In the genomic region with DNA sequence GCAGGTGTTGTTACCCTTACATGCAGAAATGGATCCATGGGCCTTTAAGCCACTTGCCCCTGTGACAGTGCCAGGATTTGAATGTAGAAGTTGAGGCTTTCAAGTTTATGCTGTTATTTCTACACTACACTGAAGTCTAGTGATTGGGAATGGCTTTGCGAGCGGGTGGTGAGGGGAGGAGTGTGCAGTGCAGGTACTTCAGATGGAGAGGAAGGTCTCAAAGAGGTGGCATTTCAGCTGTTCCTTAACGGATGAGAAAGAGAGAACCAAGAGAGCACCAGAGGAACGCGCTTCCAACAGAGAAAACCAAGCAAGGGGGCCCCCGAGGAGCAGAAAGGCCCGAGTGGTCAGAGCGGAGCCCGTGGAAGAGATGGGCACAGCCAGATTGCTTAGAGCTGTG, we compare ENCODE assay signal across 11 cellular contexts. TPM values are rescaled to one million over a fixed set of nuclear protein-coding genes. Genes with fewer than 3 reads are reported as not detected.
DNase-seq lines count a peak whose midpoint lies in the region; ATAC-seq and TF ChIP-seq lines count a peak whose summit lies in the region.
"Had no signal": no experiment of that assay in that cellular context is flagged by ENCODE, and none has a peak within 500 bp of the region (broad histone marks: within the 10 kb centered on the region; RNA-seq: fewer than 3 reads in every experiment).

No MANE protein-coding gene starts in this region.

- ATAC-seq in natural killer cell = no peak
- no peak for ATAC-seq in HG02970 (IDR thresholded peaks at IDR 0.05; ENCODE audit: low FRiP score, unreplicated experiment)

- no peak overlapping the region for H2AFZ ChIP-seq in Karpas-422 (ENCODE audit: low read length)

- no peaks in the 10 kb centered on the region for H3K27me3 ChIP-seq in duodenal mucosa (ENCODE audit: control insufficient read depth in 1 of 2, insufficient read depth in 2 of 2, low read length in 2 of 2)
- H3K27me3 ChIP-seq in tibial nerve = no peaks in the 10 kb centered on the region
- H3K27me3 ChIP-seq in Karpas-422 (ENCODE audit: low read length) = no peaks in the 10 kb centered on the region
- H3K27me3 ChIP-seq in WERI-Rb-1 (ENCODE audit: insufficient read depth, low read depth, severe bottlenecking) = no peaks in the 10 kb centered on the region

- WGBS in tibial nerve, 2 donors = 69 to 79% methylated on average over 9 of the region's 9 CpGs

- peak overlapping the region; percentile 85 to 88 for H3K27ac Mint-ChIP-seq in natural killer cell

- H4K20me1 ChIP-seq in Karpas-422 (ENCODE audit: insufficient read depth, low read depth, low read length) = peaks cover 6% of the 10 kb centered on the region; the same call in 1 of the 2 replicates

- intact Hi-C loops in natural killer cell (cut with micrococcal nuclease) = no loop called here

- H3K9me3 Mint-ChIP-seq in natural killer cell = no peaks in the 10 kb centered on the region

- TF ChIP-seq EP300 in tibial nerve (IDR thresholded peaks at IDR 0.05) = no peak

- peak overlapping the region; percentile 98 for H3K27ac ChIP-seq in RWPE1
- H3K27ac ChIP-seq in duodenal mucosa (ENCODE audit: low read depth, low read length) = peak overlapping the region; percentile 68
- peak overlapping the region in 3 of 4 donors; percentile 81 to 93 (median 92) for H3K27ac ChIP-seq in tibial nerve
- no peak overlapping the region for H3K27ac ChIP-seq in Karpas-422 (ENCODE audit: low read length)
- no peak overlapping the region for H3K27ac ChIP-seq in WERI-Rb-1

- POLR2A ChIA-PET in RWPE1 (lab: Yijun Ruan, JAX; ENCODE audit: low non-redundant PET) = no interaction called here

- H3K27me3 Mint-ChIP-seq in natural killer cell (ENCODE audit: low read depth in 2 of 2) = no peaks in the 10 kb centered on the region

- peak overlapping the region; percentile 60 for H3K4me3 Mint-ChIP-seq in natural killer cell

- no peaks in the 10 kb centered on the region for H3K9me3 ChIP-seq in duodenal mucosa (ENCODE audit: control insufficient read depth in 1 of 2, low read length in 2 of 2)
- no peaks in the 10 kb centered on the region for H3K9me3 ChIP-seq in tibial nerve
- no peaks in the 10 kb centered on the region for H3K9me3 ChIP-seq in Karpas-422 (ENCODE audit: low read length)
- H3K9me3 ChIP-seq in WERI-Rb-1 (ENCODE audit: severe bottlenecking) = no peaks in the 10 kb centered on the region

- no peak for DNase-seq in RWPE1 (ENCODE audit: low spot score)
- no peak for DNase-seq in natural killer cell
- DNase-seq in tibial nerve (ENCODE audit: low spot score in 2 of 2) = no peak
- DNase-seq in stimulated activated CD4-positive, alpha-beta T cell treated with anti-CD3 and anti-CD28 coated beads, Interleukin-2, amount 100 ng/mL, for 48 hours = no peak
- DNase-seq in Karpas-422 = no peak
- no peak for DNase-seq in WERI-Rb-1
- DNase-seq: activated T-cell treated with anti-CD3 and anti-CD28 coated beads for 4 hours; DMS153; stimulated activated CD4-positive, alpha-beta T cell treated with anti-CD3 and anti-CD28 coated beads, Interleukin-1b, Interleukin-23, amount 100 ng/mL, for 48 hours had no signal

- H3K4me2 ChIP-seq in Karpas-422 (ENCODE audit: low read depth, low read length, poor library complexity, severe bottlenecking) = no peak overlapping the region

- H3K36me3 ChIP-seq in duodenal mucosa (ENCODE audit: control insufficient read depth in 1 of 2, insufficient read depth in 2 of 2, low read length in 2 of 2) (peaks cover 7 to 27% of the 10 kb centered on the region in 2 donors), tibial nerve (no peaks in the 10 kb centered on the region), Karpas-422 (ENCODE audit: insufficient read depth, low read length) (peaks cover 6% of the 10 kb centered on the region; the same call in 1 of the 2 replicates), WERI-Rb-1 (peaks cover 69% of the 10 kb centered on the region)

- CTCF ChIA-PET in RWPE1 (lab: Yijun Ruan, JAX) = no interaction called here

- H3K9me2 ChIP-seq in Karpas-422 (replicated peaks; ENCODE audit: insufficient read depth, low read length) = no peaks in the 10 kb centered on the region

- H3K4me3 ChIP-seq in duodenal mucosa (ENCODE audit: low read depth in 1 of 2, low read length in 2 of 2) (no peak overlapping the region), tibial nerve (no peak overlapping the region), Karpas-422 (ENCODE audit: low read length) (no peak overlapping the region), WERI-Rb-1 (ENCODE audit: low read depth, low read length) (no peak overlapping the region)

- H3K4me1 ChIP-seq in duodenal mucosa (ENCODE audit: control insufficient read depth in 1 of 2, insufficient read depth in 2 of 2, low read length in 2 of 2) (peaks cover 88 to 93% of the 10 kb centered on the region in 2 donors), tibial nerve (peaks cover 12 to 100% (median 88%) of the 10 kb centered on the region in 4 donors), Karpas-422 (ENCODE audit: low read length) (peaks cover 49% of the 10 kb centered on the region)

- H3K9ac ChIP-seq in duodenal mucosa (ENCODE audit: low read depth in 1 of 2, low read length in 2 of 2) (peak overlapping the region; percentile 29 to 57), Karpas-422 (ENCODE audit: low read length) (no peak overlapping the region)

- TF ChIP-seq POLR2A in tibial nerve (IDR thresholded peaks at IDR 0.05) = no peak

- peaks cover 98% of the 10 kb centered on the region for H3K79me2 ChIP-seq in Karpas-422 (ENCODE audit: low read length)

- peaks cover 78 to 80% of the 10 kb centered on the region in 2 donors for H3K4me1 Mint-ChIP-seq in natural killer cell

- H3K36me3 Mint-ChIP-seq in natural killer cell = no peaks in the 10 kb centered on the region

- TF ChIP-seq CTCF in RWPE1 (conservative IDR thresholded peaks at IDR 0.05; ENCODE audit: low read depth) (no peak), natural killer cell (IDR thresholded peaks at IDR 0.05) (no peak), tibial nerve (IDR thresholded peaks at IDR 0.05) (no peak), WERI-Rb-1 (IDR thresholded peaks at IDR 0.05; ENCODE audit: low read depth, low read length) (no peak)

RNA-seq across cellular contexts. Expression of a gene that starts 13.3 kb away (rescaled TPM):
- 100 to 1,000 TPM; 443 to 595 (median 541) TPM for total RNA-seq in natural killer cell
- total RNA-seq in tibial nerve = 100 to 1,000 TPM; 342 to 463 (median 382) TPM
- total RNA-seq in Karpas-422 (2014; rRNA removed; shearing (Covaris generic); ENCODE audit: low replicate concordance) = 54.6 and 106 TPM in 2 replicates

RNA-seq across cellular contexts. Expression of a gene that starts 41.7 kb away (rescaled TPM):
- total RNA-seq in natural killer cell = 100 to 1,000 TPM; 232 to 262 (median 238) TPM
- 100 to 1,000 TPM; 326 to 534 (median 466) TPM for total RNA-seq in tibial nerve
- 474 and 745 TPM in 2 replicates for total RNA-seq in Karpas-422 (2014; rRNA removed; shearing (Covaris generic); ENCODE audit: low replicate concordance)

RNA-seq across cellular contexts. Expression of a gene that starts 43.0 kb away (rescaled TPM):
- total RNA-seq in natural killer cell (100 to 1,000 TPM; 162 to 201 (median 163) TPM), tibial nerve (10 to 100 TPM in 1 of 4 donors, 1 to 10 TPM in 3; 2.5 to 10.0 (median 8.8) TPM)
- total RNA-seq in Karpas-422 (2014; rRNA removed; shearing (Covaris generic); ENCODE audit: low replicate concordance) = 262 and 352 TPM in 2 replicates

Comparison
In these comparisons a context has a peak if more than half of its experiments do, and no peak if none do; other contexts are left out.
1. H3K27ac ChIP-seq: peak in RWPE1 (single experiment), duodenal mucosa (single experiment) and tibial nerve (3 of 4); none in Karpas-422 (single experiment) and WERI-Rb-1 (single experiment).
2. RNA of a gene that starts 43.0 kb away (total RNA-seq): 262 to 352 TPM in Karpas-422 and 162 to 201 TPM in natural killer cell; 2.5 to 10.0 TPM in tibial nerve; every median in the first group is over 10 times any median in the second.